In genomic region chr17:18373181-18373580, GRCh38 we compare ENCODE assay signal across 13 cellular contexts. TPM values are rescaled to one million over a fixed set of nuclear protein-coding genes. Genes with fewer than 3 reads are reported as not detected.
"Had no signal": no experiment of that assay in that cellular context is flagged by ENCODE, and none has a peak within 500 bp of the region (broad histone marks: within the 10 kb centered on the region; RNA-seq: fewer than 3 reads in every experiment).

No MANE protein-coding gene starts in this region.

RNA-seq across cellular contexts. Expression of gene EVPLL, which starts 4.4 kb away (rescaled TPM):
- total RNA-seq: activated B cell treated with CpG ODN at 0.5 μM for 24 hours; activated CD4-positive, alpha-beta T cell treated with anti-CD3 and anti-CD28 coated beads, Interleukin-2, amount 10 ng/mL, durations not matched to agents 24 days and 14 days; activated CD8-positive, alpha-beta memory T cell treated with anti-CD3 and anti-CD28 coated beads for 36 hours; activated naive CD4-positive, alpha-beta T cell treated with anti-CD3 and anti-CD28 coated beads for 36 hours; ascending aorta; cardiac muscle cell; chondrocyte; IMR-90; NCI-H460; Right ventricle myocardium inferior; SK-MEL-5; T-cell; T-helper 17 cell had no signal
- polyA plus RNA-seq: cardiac muscle cell, IMR-90 had no signal
